In genomic region chr11:69892986-69893555, GRCh38 we compare ENCODE assay signal across 16 cellular contexts.
DNase-seq lines count a peak whose midpoint lies in the region; ATAC-seq lines count a peak whose summit lies in the region.
"Had no signal": no experiment of that assay in that cellular context is flagged by ENCODE, and none has a peak within 500 bp of the region (broad histone marks: within the 10 kb centered on the region; RNA-seq: fewer than 3 reads in every experiment).

No MANE protein-coding gene starts in this region.

- peak; percentile 50 for ATAC-seq in esophagus mucosa
- ATAC-seq in GM21381 (IDR thresholded peaks at IDR 0.05; ENCODE audit: unreplicated experiment) = no peak
- ATAC-seq: natural killer cell, sciatic nerve had no signal

- no peak overlapping the region for H3K27ac Mint-ChIP-seq in activated CD4-positive, alpha-beta T cell treated with anti-CD3 and anti-CD28 coated beads, Interleukin-2, amount 10 ng/mL, durations not matched to agents 24 days and 14 days
- H3K27ac Mint-ChIP-seq: natural killer cell had no signal

- no peak overlapping the region for H3K4me3 Mint-ChIP-seq in activated CD4-positive, alpha-beta T cell treated with anti-CD3 and anti-CD28 coated beads, Interleukin-2, amount 10 ng/mL, durations not matched to agents 24 days and 14 days
- H3K4me3 Mint-ChIP-seq: natural killer cell had no signal

- intact Hi-C loops in activated CD4-positive, alpha-beta T cell treated with anti-CD3 and anti-CD28 coated beads, Interleukin-2, amount 10 ng/mL, durations not matched to agents 24 days and 14 days (cut with micrococcal nuclease) = no loop called here

- H3K4me1 Mint-ChIP-seq in activated CD4-positive, alpha-beta T cell treated with anti-CD3 and anti-CD28 coated beads, Interleukin-2, amount 10 ng/mL, durations not matched to agents 24 days and 14 days = peaks cover 5% of the 10 kb centered on the region

- DNase-seq in NCI-H1105 treated with DMSO at 0.1 percent for 48 hours (lab: John Stamatoyannopoulos, UW) = peak; percentile 16
- no peak for DNase-seq in NCI-H1105 (lab: John Stamatoyannopoulos, UW)
- DNase-seq in NCI-H748 treated with DMSO at 0.1 percent for 48 hours (lab: John Stamatoyannopoulos, UW) = peak; percentile 57
- peak; percentile 43 for DNase-seq in retina
- no peak for DNase-seq in activated CD4-positive, alpha-beta T cell treated with anti-CD3 and anti-CD28 coated beads, Interleukin-2, amount 10 ng/mL, durations not matched to agents 24 days and 14 days
- DNase-seq in NCI-H446 (lab: John Stamatoyannopoulos, UW) = no peak
- DNase-seq: activated CD4-positive, alpha-beta T cell treated with anti-CD3 and anti-CD28 coated beads, Interleukin-2, amount 50 U/mL, for 48 hours; cortex of kidney; esophagus squamous epithelium; KG1; natural killer cell; stimulated activated CD4-positive, alpha-beta T cell treated with anti-CD3 and anti-CD28 coated beads, Interleukin-4, amount 100 ng/mL, for 1 hour; T1000 had no signal

- peaks cover 9% of the 10 kb centered on the region for H3K27me3 Mint-ChIP-seq in activated CD4-positive, alpha-beta T cell treated with anti-CD3 and anti-CD28 coated beads, Interleukin-2, amount 10 ng/mL, durations not matched to agents 24 days and 14 days

- no peaks in the 10 kb centered on the region for H3K36me3 Mint-ChIP-seq in activated CD4-positive, alpha-beta T cell treated with anti-CD3 and anti-CD28 coated beads, Interleukin-2, amount 10 ng/mL, durations not matched to agents 24 days and 14 days (ENCODE audit: low read depth)
- H3K36me3 Mint-ChIP-seq: natural killer cell had no signal

- H3K9me3 Mint-ChIP-seq in activated CD4-positive, alpha-beta T cell treated with anti-CD3 and anti-CD28 coated beads, Interleukin-2, amount 10 ng/mL, durations not matched to agents 24 days and 14 days = no peaks in the 10 kb centered on the region
- H3K9me3 Mint-ChIP-seq: natural killer cell had no signal

Comparison
In these comparisons a context has a peak if more than half of its experiments do, and no peak if none do; other contexts are left out.
1. DNase-seq: peak in NCI-H1105 treated with DMSO at 0.1 percent for 48 hours (single experiment), NCI-H748 treated with DMSO at 0.1 percent for 48 hours (single experiment) and retina (single experiment); none in NCI-H1105 (single experiment), activated CD4-positive, alpha-beta T cell treated with anti-CD3 and anti-CD28 coated beads, Interleukin-2, amount 10 ng/mL, durations not matched to agents 24 days and 14 days (single experiment) and NCI-H446 (0 of 2).